In the genomic region with DNA sequence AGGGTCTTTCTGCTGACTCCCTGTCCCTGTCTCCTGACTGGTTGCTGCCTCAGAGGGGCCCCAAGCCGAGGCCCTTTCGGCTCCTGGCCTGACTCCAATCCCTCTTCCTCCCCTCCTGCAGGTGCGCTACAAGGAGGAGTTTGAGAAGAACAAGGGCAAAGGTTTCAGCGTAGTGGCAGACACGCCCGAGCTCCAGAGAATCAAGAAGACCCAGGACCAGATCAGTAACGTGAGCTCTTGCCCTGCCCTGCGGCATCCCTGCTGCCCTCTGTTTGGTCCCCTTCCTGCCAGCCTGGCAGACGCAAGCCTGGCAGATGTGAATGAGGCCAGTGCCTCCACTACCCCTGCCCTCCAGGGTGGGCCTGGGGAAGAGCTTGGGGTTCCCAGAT, we compare ENCODE assay signal across 8 cellular contexts. TPM values are rescaled to one million over a fixed set of nuclear protein-coding genes. Genes with fewer than 3 reads are reported as not detected.
A peak's percentile ranks its signal among the peaks of the same experiment; 100 is the strongest.
DNase-seq lines count a peak whose midpoint lies in the region; ATAC-seq, FAIRE-seq and TF ChIP-seq lines count a peak whose summit lies in the region.

No MANE protein-coding gene starts in this region.

- no peak overlapping the region for H3K27ac ChIP-seq in foreskin keratinocyte

- no peak for DNase-seq in GM12892 (ENCODE audit: insufficient read length)
- peak; percentile 17 for DNase-seq in activated CD4-positive, alpha-beta T cell treated with anti-CD3 and anti-CD28 coated beads, Interleukin-2, amount 50 U/mL, for 1 hour
- peak in 4 of 10 donors; percentile 13 to 46 (median 35) for DNase-seq in naive thymus-derived CD8-positive, alpha-beta T cell
- no peak for DNase-seq in COR-L47 (lab: John Stamatoyannopoulos, UW)
- no peak for DNase-seq in foreskin keratinocyte

- FAIRE-seq in GM12892 (lab: Jason Lieb, UNC) = no peak

- H3K4me1 Mint-ChIP-seq in naive thymus-derived CD8-positive, alpha-beta T cell = peaks cover 22 to 86% (median 71%) of the 10 kb centered on the region in 4 donors

- H3K27ac Mint-ChIP-seq in naive thymus-derived CD8-positive, alpha-beta T cell = peak overlapping the region; percentile 92 to 100 (median 97)

- TF ChIP-seq POLR2A in GM12892 (IDR thresholded peaks at IDR 0.05; ENCODE audit: low read depth, low read length) = 0 out of 2 replicates have a peak, but pooled peaks have one; percentile 5

- no peaks in the 10 kb centered on the region for H3K9me3 Mint-ChIP-seq in naive thymus-derived CD8-positive, alpha-beta T cell

- peaks cover 0 to 47% (median 1%) of the 10 kb centered on the region in 3 donors for H3K36me3 Mint-ChIP-seq in naive thymus-derived CD8-positive, alpha-beta T cell

- H3K27me3 ChIP-seq in foreskin keratinocyte = no peaks in the 10 kb centered on the region

- ATAC-seq in HG02763 (IDR thresholded peaks at IDR 0.05; ENCODE audit: unreplicated experiment) (peak; percentile 16), GM21737 (IDR thresholded peaks at IDR 0.05; ENCODE audit: unreplicated experiment) (no peak), SK-N-SH treated with all-trans-retinoic acid at 6 μM for 48 hours (no peak), foreskin keratinocyte (no peak)
- ATAC-seq in naive thymus-derived CD8-positive, alpha-beta T cell = peak; percentile 44 to 50

- peaks cover 10% of the 10 kb centered on the region for H3K4me1 ChIP-seq in foreskin keratinocyte

- POLR2A ChIA-PET in naive thymus-derived CD8-positive, alpha-beta T cell (lab: Charles Lee) = interaction anchor here (0.7 to 9.3 kb wide), 15 partner anchors 8 to 73 kb away, joined by 3 to 159 read pairs (median 7); a partner anchor contains a TSS

- H3K4me3 Mint-ChIP-seq in naive thymus-derived CD8-positive, alpha-beta T cell = peak overlapping the region; percentile 74 to 93 (median 84)

- no peak for TF ChIP-seq CTCF in foreskin keratinocyte (conservative IDR thresholded peaks at IDR 0.05)

- H3K27me3 Mint-ChIP-seq in naive thymus-derived CD8-positive, alpha-beta T cell = no peaks in the 10 kb centered on the region

TF ChIP-seq in SK-N-SH treated with all-trans-retinoic acid at 6 μM for 48 hours, 23 proteins besides CTCF, POLR2A, EP300 and RAD21:
- TF ChIP-seq SNAI2 (CRISPR knock-in tag; IDR thresholded peaks at IDR 0.05) = no peak
- TF ChIP-seq BACH2 (CRISPR knock-in tag; IDR thresholded peaks at IDR 0.05; ENCODE audit: borderline replicate concordance) = no peak
- TF ChIP-seq ZNF565 (CRISPR knock-in tag; conservative IDR thresholded peaks at IDR 0.05; ENCODE audit: low read depth) = no peak
- TF ChIP-seq, protein P1, sequence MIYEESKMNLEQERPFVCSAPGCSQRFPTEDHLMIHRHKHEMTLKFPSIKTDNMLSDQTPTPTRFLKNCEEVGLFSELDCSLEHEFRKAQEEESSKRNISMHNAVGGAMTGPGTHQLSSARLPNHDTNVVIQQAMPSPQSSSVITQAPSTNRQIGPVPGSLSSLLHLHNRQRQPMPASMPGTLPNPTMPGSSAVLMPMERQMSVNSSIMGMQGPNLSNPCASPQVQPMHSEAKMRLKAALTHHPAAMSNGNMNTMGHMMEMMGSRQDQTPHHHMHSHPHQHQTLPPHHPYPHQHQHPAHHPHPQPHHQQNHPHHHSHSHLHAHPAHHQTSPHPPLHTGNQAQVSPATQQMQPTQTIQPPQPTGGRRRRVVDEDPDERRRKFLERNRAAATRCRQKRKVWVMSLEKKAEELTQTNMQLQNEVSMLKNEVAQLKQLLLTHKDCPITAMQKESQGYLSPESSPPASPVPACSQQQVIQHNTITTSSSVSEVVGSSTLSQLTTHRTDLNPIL (CRISPR knock-in tag; IDR thresholded peaks at IDR 0.05; ENCODE audit: low read depth) = no peak
- no peak for TF ChIP-seq ARNTL (CRISPR knock-in tag; IDR thresholded peaks at IDR 0.05; ENCODE audit: borderline replicate concordance, low read depth)
- no peak for TF ChIP-seq CSDC2 (CRISPR knock-in tag; IDR thresholded peaks at IDR 0.05)
- no peak for TF ChIP-seq ZNF70 (CRISPR knock-in tag; IDR thresholded peaks at IDR 0.05)

RNA-seq across cellular contexts. Expression of a gene that starts 28.4 kb away (rescaled TPM):
- polyA plus RNA-seq in GM12892 (2012; ENCODE audit: missing spikeins) = 48.4 TPM
- total RNA-seq in naive thymus-derived CD8-positive, alpha-beta T cell = 100 to 1,000 TPM; 103 to 107 TPM
- 10 to 100 TPM; 50.1 to 53.1 (median 52.0) TPM for polyA plus RNA-seq in naive thymus-derived CD8-positive, alpha-beta T cell
- total RNA-seq in foreskin keratinocyte = 168 and 171 TPM in 2 replicates
- polyA plus RNA-seq in foreskin keratinocyte = 117 and 128 TPM in 2 replicates

RNA-seq across cellular contexts. Expression of a gene that starts 44.8 kb away (rescaled TPM):
- polyA plus RNA-seq in GM12892 (2012; ENCODE audit: missing spikeins) = 4,815 TPM
- total RNA-seq in naive thymus-derived CD8-positive, alpha-beta T cell = 1,000 to 10,000 TPM; 1,755 to 1,793 TPM
- polyA plus RNA-seq in naive thymus-derived CD8-positive, alpha-beta T cell = 1,000 to 10,000 TPM; 1,506 to 1,897 (median 1,688) TPM
- 1,973 and 2,061 TPM in 2 replicates for total RNA-seq in foreskin keratinocyte
- polyA plus RNA-seq in foreskin keratinocyte = 3,137 and 3,324 TPM in 2 replicates

Comparison
In these comparisons a context has a peak if more than half of its experiments do, and no peak if none do; other contexts are left out.
1. ATAC-seq: peak in HG02763 (single experiment) and naive thymus-derived CD8-positive, alpha-beta T cell (2 of 2); none in GM21737 (single experiment), SK-N-SH treated with all-trans-retinoic acid at 6 μM for 48 hours (single experiment) and foreskin keratinocyte (single experiment).